8 cellular contexts compared by ENCODE assay signal in the genomic region with DNA sequence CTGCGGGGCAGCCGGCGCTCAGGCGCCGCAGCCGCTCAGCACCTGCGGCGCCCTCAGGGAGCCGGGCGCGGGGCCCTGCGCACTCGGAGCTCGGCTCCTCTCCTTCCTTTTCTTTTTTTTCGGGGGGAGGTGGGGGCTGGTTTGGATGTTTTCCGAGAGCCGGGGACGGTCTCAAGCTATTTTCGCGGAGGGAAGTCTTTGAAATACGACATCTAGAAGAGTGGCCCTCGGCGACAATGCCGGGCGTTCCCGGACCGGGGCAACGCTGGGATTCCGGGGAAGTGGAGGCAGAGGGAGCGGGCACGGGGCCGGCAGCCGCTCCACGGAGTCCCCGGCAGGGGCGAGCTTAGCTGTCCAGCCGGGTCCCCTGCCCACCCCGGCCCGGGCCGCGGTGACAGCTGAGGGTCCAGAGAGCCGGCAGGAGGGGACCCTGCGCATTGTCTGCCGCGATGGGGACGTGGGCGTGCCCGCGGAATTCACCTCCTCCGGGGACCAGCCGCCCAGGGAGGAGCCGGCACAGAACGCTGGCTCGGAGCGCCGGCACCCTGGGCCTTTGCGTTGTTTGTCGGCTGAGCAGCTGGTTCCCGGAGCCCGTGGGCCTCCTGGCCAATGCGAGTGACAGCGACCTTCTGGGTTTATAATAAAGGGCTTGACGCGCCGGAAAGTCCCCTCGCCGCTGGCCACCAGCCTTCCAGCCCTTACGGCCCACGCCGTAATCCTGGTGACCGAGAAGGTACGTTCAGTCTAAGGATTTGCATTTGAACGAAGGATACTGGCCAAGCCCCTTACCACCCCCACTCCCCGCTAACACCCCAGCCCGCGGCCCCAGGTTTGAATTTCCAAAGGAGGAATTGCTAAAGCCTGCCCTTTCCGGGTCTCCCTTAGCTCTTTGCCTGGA. TPM values are rescaled to one million over a fixed set of nuclear protein-coding genes. Genes with fewer than 3 reads are reported as not detected.
DNase-seq lines count a peak whose midpoint lies in the region; ATAC-seq and TF ChIP-seq lines count a peak whose summit lies in the region.

No MANE protein-coding gene starts in this region.

- H3K36me3 ChIP-seq in BE2C (no peaks in the 10 kb centered on the region), duodenal mucosa (ENCODE audit: control insufficient read depth in 1 of 2, insufficient read depth in 2 of 2, low read length in 2 of 2) (peaks cover 15 to 18% of the 10 kb centered on the region in 2 donors)

- H3K4me3 Mint-ChIP-seq in mesothelial cell of epicardium = peak overlapping the region; percentile 75
- peak overlapping the region; percentile 92 for H3K4me3 Mint-ChIP-seq in stimulated activated memory B cell treated with anti-CD40 and anti-IgM and Interleukin-4, amounts not matched to agents 10 μg/mL and 1 μg/mL and 100 μg/mL, for 72 hours

- peaks cover 49% of the 10 kb centered on the region for H3K4me1 Mint-ChIP-seq in mesothelial cell of epicardium
- H3K4me1 Mint-ChIP-seq in stimulated activated memory B cell treated with anti-CD40 and anti-IgM and Interleukin-4, amounts not matched to agents 10 μg/mL and 1 μg/mL and 100 μg/mL, for 72 hours = peaks cover 50% of the 10 kb centered on the region

- H3K9me3 ChIP-seq in BE2C (no peaks in the 10 kb centered on the region), duodenal mucosa (ENCODE audit: control insufficient read depth in 1 of 2, low read length in 2 of 2) (no peaks in the 10 kb centered on the region)

- peak overlapping the region; percentile 82 to 87 for H3K9ac ChIP-seq in duodenal mucosa (ENCODE audit: low read depth in 1 of 2, low read length in 2 of 2)

- H3K27ac ChIP-seq in duodenal mucosa (ENCODE audit: low read depth, low read length) = peak overlapping the region; percentile 68

- H3K27ac Mint-ChIP-seq in mesothelial cell of epicardium = peak overlapping the region; percentile 43
- H3K27ac Mint-ChIP-seq in stimulated activated memory B cell treated with anti-CD40 and anti-IgM and Interleukin-4, amounts not matched to agents 10 μg/mL and 1 μg/mL and 100 μg/mL, for 72 hours = peak overlapping the region; percentile 63

- DNase-seq in BE2C (no peak), LoVo (ENCODE audit: low spot score) (peak; percentile 52), mesothelial cell of epicardium (ENCODE audit: low spot score in 2 of 2, unreplicated experiment in 2 of 2) (peak in 1 of 2 experiments; percentile 57), SW 1271 (lab: John Stamatoyannopoulos, UW) (no peak)
- DNase-seq in activated CD4-positive, alpha-beta T cell treated with anti-CD3 and anti-CD28 coated beads for 48 hours = peak; percentile 74

- no peaks in the 10 kb centered on the region for H3K36me3 Mint-ChIP-seq in mesothelial cell of epicardium
- peaks cover 22% of the 10 kb centered on the region for H3K36me3 Mint-ChIP-seq in stimulated activated memory B cell treated with anti-CD40 and anti-IgM and Interleukin-4, amounts not matched to agents 10 μg/mL and 1 μg/mL and 100 μg/mL, for 72 hours

- H3K4me3 ChIP-seq in BE2C (ENCODE audit: low read depth, low read length) = peak overlapping the region; percentile 70
- H3K4me3 ChIP-seq in duodenal mucosa (ENCODE audit: low read depth in 1 of 2, low read length in 2 of 2) = peak overlapping the region; percentile 84 to 86

- H3K9me3 Mint-ChIP-seq in mesothelial cell of epicardium = no peaks in the 10 kb centered on the region
- no peaks in the 10 kb centered on the region for H3K9me3 Mint-ChIP-seq in stimulated activated memory B cell treated with anti-CD40 and anti-IgM and Interleukin-4, amounts not matched to agents 10 μg/mL and 1 μg/mL and 100 μg/mL, for 72 hours

- H3K4me1 ChIP-seq in BE2C = no peaks in the 10 kb centered on the region
- peaks cover 38% of the 10 kb centered on the region in 2 donors for H3K4me1 ChIP-seq in duodenal mucosa (ENCODE audit: control insufficient read depth in 1 of 2, insufficient read depth in 2 of 2, low read length in 2 of 2)

- H3K27me3 ChIP-seq in BE2C (peaks cover 3% of the 10 kb centered on the region), duodenal mucosa (ENCODE audit: control insufficient read depth in 1 of 2, insufficient read depth in 2 of 2, low read length in 2 of 2) (no peaks in the 10 kb centered on the region)

- H3K27me3 Mint-ChIP-seq in mesothelial cell of epicardium (ENCODE audit: low read depth) = peaks cover 7% of the 10 kb centered on the region
- H3K27me3 Mint-ChIP-seq in stimulated activated memory B cell treated with anti-CD40 and anti-IgM and Interleukin-4, amounts not matched to agents 10 μg/mL and 1 μg/mL and 100 μg/mL, for 72 hours = no peaks in the 10 kb centered on the region

- no peak for TF ChIP-seq CTCF in BE2C (IDR thresholded peaks at IDR 0.05; ENCODE audit: low read depth, low read length)
- TF ChIP-seq CTCF in mesothelial cell of epicardium (IDR thresholded peaks at IDR 0.05; ENCODE audit: unreplicated experiment) = no peak

- ATAC-seq in GM19372 (IDR thresholded peaks at IDR 0.05; ENCODE audit: low read depth, unreplicated experiment) = peak; percentile 50
- peak; percentile 83 for ATAC-seq in stimulated activated memory B cell treated with anti-CD40 and anti-IgM and Interleukin-4, amounts not matched to agents 10 μg/mL and 1 μg/mL and 100 μg/mL, for 72 hours

RNA-seq across cellular contexts. Expression of a gene that starts 0.6 kb away (rescaled TPM):
- polyA plus RNA-seq in BE2C (2012; ENCODE audit: insufficient read depth, insufficient read length, low read depth) = 3.9 TPM
- total RNA-seq in mesothelial cell of epicardium = 13.0 to 15.9 TPM (median 14.8 TPM) in 3 replicates

RNA-seq across cellular contexts. Expression of a gene that starts 18.2 kb away (rescaled TPM):
- polyA plus RNA-seq in BE2C (2012; ENCODE audit: insufficient read depth, insufficient read length, low read depth) = not detected
- total RNA-seq in mesothelial cell of epicardium = 0.23 to 0.42 TPM (median 0.40 TPM) in 3 replicates

Comparison
In these comparisons a context has a peak if more than half of its experiments do, and no peak if none do; other contexts are left out.
1. DNase-seq: peak in LoVo (single experiment) and activated CD4-positive, alpha-beta T cell treated with anti-CD3 and anti-CD28 coated beads for 48 hours (single experiment); none in BE2C (single experiment) and SW 1271 (0 of 2).